Comparison of ENCODE assay signal across 9 cellular contexts in genomic region chr11:1763336-1763795, GRCh38. TPM values are rescaled to one million over a fixed set of nuclear protein-coding genes. Genes with fewer than 3 reads are reported as not detected.
DNase-seq lines count a peak whose midpoint lies in the region; ATAC-seq, FAIRE-seq and TF ChIP-seq lines count a peak whose summit lies in the region.
"Had no signal": no experiment of that assay in that cellular context is flagged by ENCODE, and none has a peak within 500 bp of the region (broad histone marks: within the 10 kb centered on the region; RNA-seq: fewer than 3 reads in every experiment).

No MANE protein-coding gene starts in this region.

- no peak for FAIRE-seq in astrocyte (lab: Jason Lieb, UNC)
- no peak for FAIRE-seq in HTR-8/SVneo (lab: Jason Lieb, UNC)
- FAIRE-seq: A204.1 had no signal

- H3K4me1 ChIP-seq in astrocyte (ENCODE audit: insufficient read depth, low read length) (peaks cover 32% of the 10 kb centered on the region), uterus (peaks cover 0 to 13% of the 10 kb centered on the region in 2 donors)

- peaks cover 27% of the 10 kb centered on the region for H3K79me2 ChIP-seq in astrocyte (ENCODE audit: insufficient read depth, low read length)

- H3K27me3 Mint-ChIP-seq in astrocyte (ENCODE audit: low read depth, unreplicated experiment), result no peaks in the 10 kb centered on the region

- H3K27ac Mint-ChIP-seq in astrocyte (ENCODE audit: unreplicated experiment), result no peak overlapping the region

- H3K36me3 ChIP-seq in astrocyte (ENCODE audit: insufficient read depth, low read length) (no peaks in the 10 kb centered on the region), uterus (no peaks in the 10 kb centered on the region)

- no peaks in the 10 kb centered on the region for H3K36me3 Mint-ChIP-seq in astrocyte (ENCODE audit: low read depth, unreplicated experiment)

- peak overlapping the region; percentile 79 for H3K4me3 Mint-ChIP-seq in astrocyte (ENCODE audit: unreplicated experiment)

- no peaks in the 10 kb centered on the region for H3K9me3 Mint-ChIP-seq in astrocyte (ENCODE audit: unreplicated experiment)

- 1 to 4% methylated on average over 15 to 16 of the region's 32 CpGs for WGBS in lower leg skin, 2 donors

- H4K20me1 ChIP-seq in astrocyte (ENCODE audit: insufficient read depth, low read length), result peaks cover 28% of the 10 kb centered on the region

- DNase-seq in DMS53 (lab: John Stamatoyannopoulos, UW) (peak; percentile 53), DMS53 treated with DMSO at 0.1 percent for 48 hours (lab: John Stamatoyannopoulos, UW; ENCODE audit: unreplicated experiment) (no peak), astrocyte (ENCODE audit: low read depth) (no peak), lower leg skin (ENCODE audit: low spot score in 2 of 2) (peak in 1 of 2 donors; percentile 86), uterus (no peak), putamen (ENCODE audit: low spot score) (no peak), HTR-8/SVneo (ENCODE audit: insufficient read length, low spot score) (no peak)

- peak overlapping the region; percentile 84 for H3K9ac ChIP-seq in astrocyte (ENCODE audit: low read length)

- no peak for TF ChIP-seq POLR2A in lower leg skin (IDR thresholded peaks at IDR 0.05)
- no peak for TF ChIP-seq POLR2A in uterus (IDR thresholded peaks at IDR 0.05)

- peak overlapping the region; percentile 78 for H2AFZ ChIP-seq in astrocyte (ENCODE audit: low read depth, low read length)

- H3K27me3 ChIP-seq in astrocyte (ENCODE audit: insufficient read depth, low read length) (no peaks in the 10 kb centered on the region), uterus (no peaks in the 10 kb centered on the region)

- peak overlapping the region; percentile 53 for H3K27ac ChIP-seq in astrocyte (ENCODE audit: low read depth, low read length)
- peak overlapping the region; percentile 70 to 85 for H3K27ac ChIP-seq in uterus

- H3K4me3 ChIP-seq in astrocyte (ENCODE audit: insufficient read depth, low read depth, low read length), result peak overlapping the region; percentile 64
- H3K4me3 ChIP-seq in lower leg skin (ENCODE audit: low read depth, poor library complexity, severe bottlenecking), result peak overlapping the region; percentile 96
- peak overlapping the region; percentile 54 to 77 for H3K4me3 ChIP-seq in uterus

- intact Hi-C loops in lower leg skin (cut with DNase I; ENCODE audit: low total_unique reads) (no loop called here), uterus (cut with DNase I; ENCODE audit: low total_unique reads) (no loop called here)

- H3K9me3 ChIP-seq in astrocyte (ENCODE audit: insufficient read depth, low read depth, low read length), result no peaks in the 10 kb centered on the region
- H3K9me3 ChIP-seq in uterus, result no peaks in the 10 kb centered on the region

- TF ChIP-seq CTCF in astrocyte (IDR thresholded peaks at IDR 0.05; ENCODE audit: insufficient read depth, low read depth, low read length) (no peak), lower leg skin (IDR thresholded peaks at IDR 0.05) (no peak), uterus (IDR thresholded peaks at IDR 0.05) (no peak)

- peak; percentile 31 for ATAC-seq in HG03159 (IDR thresholded peaks at IDR 0.05; ENCODE audit: unreplicated experiment)

- H3K4me2 ChIP-seq in astrocyte (ENCODE audit: low read length), result peak overlapping the region; percentile 95

- peaks cover 8% of the 10 kb centered on the region for H3K4me1 Mint-ChIP-seq in astrocyte (ENCODE audit: low read depth, unreplicated experiment)

RNA-seq across cellular contexts. Expression of gene CTSD, which starts 0.4 kb away (rescaled TPM):
- total RNA-seq in astrocyte (290 and 340 TPM in 2 replicates), lower leg skin (100 to 1,000 TPM; 573 to 913 (median 707) TPM), uterus (100 to 1,000 TPM in 2 of 4 donors, 10 to 100 TPM in 2; 80.0 to 188 (median 126) TPM)

RNA-seq across cellular contexts. Expression of gene IFITM10, which starts 13.0 kb away (rescaled TPM):
- total RNA-seq in astrocyte (2.0 and 5.1 TPM in 2 replicates), lower leg skin (10 to 100 TPM in 1 of 4 donors, 1 to 10 TPM in 3; 2.5 to 13.7 (median 6.3) TPM), uterus (under 1 TPM in 1 of 4 donors, not detected in 3; 0.85 TPM)
